ENCODE assay signal across 11 cellular contexts in the genomic region with DNA sequence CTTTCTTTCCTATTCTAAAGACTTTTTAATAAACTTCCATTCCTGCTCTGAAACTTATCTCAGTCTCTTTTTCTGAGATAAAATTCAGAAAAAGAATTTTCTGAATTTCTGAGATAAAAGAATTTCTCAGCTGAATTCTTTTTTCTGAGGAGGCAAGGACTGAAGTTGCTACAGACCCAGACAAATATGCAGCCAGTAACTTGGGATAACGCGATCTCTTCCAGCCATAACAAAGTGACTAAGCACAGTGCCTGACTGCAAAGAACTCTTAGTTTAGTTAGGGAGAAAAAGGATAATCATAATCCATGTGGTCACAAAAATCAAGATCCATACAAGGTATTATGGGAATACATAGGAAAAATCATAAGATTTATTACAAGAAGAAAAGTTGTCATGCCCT.
DNase-seq lines count a peak whose midpoint lies in the region; ATAC-seq and TF ChIP-seq lines count a peak whose summit lies in the region.
"Had no signal": no experiment of that assay in that cellular context is flagged by ENCODE, and none has a peak within 500 bp of the region (broad histone marks: within the 10 kb centered on the region; RNA-seq: fewer than 3 reads in every experiment).

No MANE protein-coding gene starts in this region.

- H3K9me2 ChIP-seq in GM23248 (ENCODE audit: insufficient read depth): no peaks in the 10 kb centered on the region

- no peaks in the 10 kb centered on the region for H4K20me1 ChIP-seq in GM23248 (ENCODE audit: insufficient read depth)

- TF ChIP-seq CTCF in astrocyte of the cerebellum (IDR thresholded peaks at IDR 0.05; ENCODE audit: low read depth, low read length, missing control alignments) (no peak), testis (IDR thresholded peaks at IDR 0.05) (no peak)

- in situ Hi-C loops in GM23248 (cut with MboI): no loop called here
- in situ Hi-C loops in astrocyte of the cerebellum (cut with HindIII; ENCODE audit: low sequenced_read_pairs): no loop called here

- intact Hi-C loops in left ventricle myocardium superior (cut with micrococcal nuclease) (no loop called here), testis (cut with DNase I; ENCODE audit: low total_unique reads) (no loop called here)

- H3K36me3 ChIP-seq in GM23248 (ENCODE audit: low read depth) (no peaks in the 10 kb centered on the region), testis (ENCODE audit: low read depth, missing control alignments) (no peaks in the 10 kb centered on the region)

- H3K4me1 ChIP-seq in GM23248 (ENCODE audit: insufficient read depth) (peaks cover 32% of the 10 kb centered on the region), testis (peaks cover 21% of the 10 kb centered on the region)

- peak; percentile 69 for ATAC-seq in left ventricle myocardium superior
- no peak for ATAC-seq in GM19452 (IDR thresholded peaks at IDR 0.05; ENCODE audit: unreplicated experiment)

- H3K27ac ChIP-seq in GM23248: peak overlapping the region; percentile 99
- peak overlapping the region; percentile 16 to 84 for H3K27ac ChIP-seq in testis

- H3K9ac ChIP-seq in GM23248: peak overlapping the region; percentile 77

- peak overlapping the region; percentile 59 for H3K4me2 ChIP-seq in GM23248 (ENCODE audit: unreplicated experiment)

- H3K27me3 ChIP-seq in GM23248 (replicated peaks; ENCODE audit: insufficient read depth): no peaks in the 10 kb centered on the region
- no peaks in the 10 kb centered on the region for H3K27me3 ChIP-seq in testis

- DNase-seq in GM23248 (peak; percentile 91), astrocyte of the cerebellum (ENCODE audit: low read depth) (peak; percentile 55), left ventricle myocardium superior (no peak), testis (peak; percentile 25), T-helper 2 cell (no peak), HK-2 (ENCODE audit: unreplicated experiment) (no peak)
- DNase-seq: activated CD4-positive, alpha-beta memory T cell treated with anti-CD3 and anti-CD28 coated beads for 36 hours; GOT3; NCI-H345; PC-3 had no signal

- no peaks in the 10 kb centered on the region for H3K79me2 ChIP-seq in GM23248 (ENCODE audit: insufficient read depth)

- H2AFZ ChIP-seq in GM23248: peak overlapping the region; percentile 43; the same call in 1 of the 2 replicates

- H3K4me3 ChIP-seq in GM23248 (peak overlapping the region; percentile 16; the same call in 1 of the 2 replicates), astrocyte of the cerebellum (ENCODE audit: low read depth, low read length) (no peak overlapping the region), testis (no peak overlapping the region)

- WGBS in GM23248 (ENCODE audit: low coverage in 1 of 2, low lambda C conversion rate in 2 of 2, missing lambda C conversion rate in 2 of 2), 2 experiments: 0% methylated on average over 2 of the region's 2 CpGs
- WGBS in testis, 2 donors: 27 to 32% methylated on average over 2 of the region's 2 CpGs

- TF ChIP-seq POLR2A in testis (IDR thresholded peaks at IDR 0.05): no peak

- H3K9me3 ChIP-seq in GM23248 (ENCODE audit: low read depth) (no peaks in the 10 kb centered on the region), testis (no peaks in the 10 kb centered on the region)

- peaks cover 32% of the 10 kb centered on the region for H3F3A ChIP-seq in GM23248 (ENCODE audit: insufficient read depth)

Comparison
In these comparisons a context has a peak if more than half of its experiments do, and no peak if none do; other contexts are left out.
1. DNase-seq: peak in GM23248 (single experiment), astrocyte of the cerebellum (single experiment) and testis (single experiment); none in left ventricle myocardium superior (single experiment), T-helper 2 cell (0 of 5) and HK-2 (single experiment).